In the genomic region with DNA sequence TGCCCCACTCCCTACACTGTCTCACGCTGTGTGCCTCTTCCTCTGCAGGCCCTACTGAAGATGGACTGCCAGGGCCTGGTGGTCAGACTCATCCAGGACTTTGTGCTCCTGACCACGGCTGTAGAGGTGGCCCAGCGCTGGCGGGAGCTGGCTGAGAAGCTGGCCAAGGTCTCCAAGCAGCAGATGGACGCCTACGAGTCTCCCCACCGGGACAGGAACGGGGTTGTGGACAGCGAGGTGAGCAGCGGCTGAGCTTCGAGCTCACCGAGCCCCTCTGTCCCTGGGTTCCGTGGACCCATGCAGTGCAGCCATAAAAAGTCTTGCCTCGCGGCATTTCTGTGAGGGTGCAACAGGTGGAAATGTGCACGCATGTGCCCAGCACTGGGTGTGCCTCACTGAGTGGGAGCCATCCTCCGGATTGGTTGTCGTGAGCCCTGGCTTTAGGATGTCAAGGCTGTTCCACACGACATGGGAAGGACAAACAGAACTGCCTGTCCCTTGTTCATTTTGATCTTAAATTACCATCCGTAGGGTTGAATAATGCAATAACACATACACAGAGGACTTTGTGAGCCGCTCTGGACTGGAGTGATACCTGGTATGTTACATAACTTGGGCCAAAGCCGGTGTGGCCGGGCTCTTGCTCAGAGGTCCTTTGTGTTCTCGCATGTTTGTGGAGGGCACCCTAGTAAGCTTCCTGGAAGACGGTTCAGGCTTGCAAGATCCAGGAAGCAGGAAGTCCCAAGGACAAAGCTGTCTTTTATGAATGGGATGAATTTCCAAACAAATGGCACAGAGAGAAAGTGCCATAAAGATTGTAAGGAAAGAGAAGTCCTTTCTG, we compare ENCODE assay signal across 25 cellular contexts.
DNase-seq lines count a peak whose midpoint lies in the region; ATAC-seq and TF ChIP-seq lines count a peak whose summit lies in the region.
"Had no signal": no experiment of that assay in that cellular context is flagged by ENCODE, and none has a peak within 500 bp of the region (broad histone marks: within the 10 kb centered on the region; RNA-seq: fewer than 3 reads in every experiment).

No MANE protein-coding gene starts in this region.

- peak overlapping the region in 4 of 5 experiments; percentile 22 to 95 (median 88) for H3K27ac Mint-ChIP-seq in brain
- H3K27ac Mint-ChIP-seq: effector memory CD8-positive, alpha-beta T cell had no signal

- no peak for TF ChIP-seq RAD21 in liver (IDR thresholded peaks at IDR 0.05)

- TF ChIP-seq CTCF in HEK293 (tag by site-specific recombination; IDR thresholded peaks at IDR 0.05) (no peak), brain (conservative IDR thresholded peaks at IDR 0.05) (no peak), liver (IDR thresholded peaks at IDR 0.05; ENCODE audit: low read depth, low read length, missing input control) (no peak), spleen (IDR thresholded peaks at IDR 0.05 in 8 of 11, conservative IDR thresholded peaks at IDR 0.05 in 3 of 11) (no peak)

- H3K9me3 Mint-ChIP-seq in brain, result no peaks in the 10 kb centered on the region
- H3K9me3 Mint-ChIP-seq: effector memory CD8-positive, alpha-beta T cell had no signal

- intact Hi-C loops in spleen (cut with DNase I; ENCODE audit: low total_unique reads), result no loop called here

- CTCF ChIA-PET in HEK293 (lab: Yijun Ruan, JAX), result interaction anchor here (0.6 kb wide), 1 partner anchor 242 kb away, joined by 3 read pairs; no protein-coding TSS in a partner anchor

- DNase-seq in spleen (peak; percentile 62), putamen (ENCODE audit: low spot score) (no peak), KG1 (lab: John Stamatoyannopoulos, UW) (no peak)
- DNase-seq: activated CD4-positive, alpha-beta T cell treated with anti-CD3 and anti-CD28 coated beads for 4 hours; activated CD8-positive, alpha-beta memory T cell treated with anti-CD3 and anti-CD28 coated beads for 24 hours; activated gamma-delta T cell treated with Interleukin-2 at 50 U/mL for 16 hours; activated T-cell treated with anti-CD3 and anti-CD28 coated beads, Interleukin-2, amount 50 U/mL, for 1 hour; C1 segment of cervical spinal cord; effector memory CD8-positive, alpha-beta T cell; foreskin keratinocyte; GM23248; heart right ventricle; HFFc6; kidney glomerular epithelial cell; NCI-H510A; stimulated activated CD4-positive, alpha-beta T cell treated with anti-CD3 and anti-CD28 coated beads, Interleukin-2, amount 100 ng/mL, for 48 hours; T-helper 2 cell had no signal

- H3K4me1 Mint-ChIP-seq in brain, result peaks cover 66% of the 10 kb centered on the region

- peaks cover 0 to 48% of the 10 kb centered on the region in 2 experiments; a peak in 1 of 3 replicates for H3K36me3 ChIP-seq in HEK293 (ENCODE audit: control insufficient read depth in 2 of 2, insufficient read depth in 1 of 2, low read length in 2 of 2)
- peaks cover 0 to 11% (median 7%) of the 10 kb centered on the region in 4 donors for H3K36me3 ChIP-seq in liver (ENCODE audit: control insufficient read depth in 4 of 4, insufficient read depth in 3 of 4, low read depth in 1 of 4, low read length in 3 of 4)
- peaks cover 0 to 14% (median 0%) of the 10 kb centered on the region in 6 donors for H3K36me3 ChIP-seq in spleen

- POLR2A ChIA-PET in HEK293 (lab: Yijun Ruan, JAX), result no interaction called here

- H3K9me3 ChIP-seq in HEK293 (ENCODE audit: control insufficient read depth, insufficient read depth, low read depth, low read length) (no peaks in the 10 kb centered on the region), liver (ENCODE audit: control insufficient read depth in 4 of 4, low read length in 3 of 4) (no peaks in the 10 kb centered on the region), spleen (no peaks in the 10 kb centered on the region)
- H3K9me3 ChIP-seq: esophagus muscularis mucosa, heart right ventricle had no signal

- no peak overlapping the region for H3K4me3 Mint-ChIP-seq in brain
- H3K4me3 Mint-ChIP-seq: effector memory CD8-positive, alpha-beta T cell had no signal

- H3K4me1 ChIP-seq in HEK293 (ENCODE audit: control insufficient read depth, insufficient read depth, low read length) (peaks cover 11% of the 10 kb centered on the region), liver (ENCODE audit: control insufficient read depth in 4 of 4, insufficient read depth in 4 of 4, low read length in 3 of 4) (peaks cover 19 to 54% (median 34%) of the 10 kb centered on the region in 4 donors), spleen (peaks cover 0 to 19% (median 6%) of the 10 kb centered on the region in 6 donors)

- no peak overlapping the region for H3K4me3 ChIP-seq in HEK293 (ENCODE audit: low read depth, low read length)
- H3K4me3 ChIP-seq in liver (ENCODE audit: low read depth in 1 of 3, low read length in 3 of 3), result no peak overlapping the region
- H3K4me3 ChIP-seq in spleen, result no peak overlapping the region
- H3K4me3 ChIP-seq: esophagus muscularis mucosa, GM12878, GM23248, heart right ventricle had no signal

- H3K27me3 Mint-ChIP-seq in brain, result no peaks in the 10 kb centered on the region

- no peaks in the 10 kb centered on the region for H3K27me3 ChIP-seq in liver (ENCODE audit: control insufficient read depth in 4 of 4, insufficient read depth in 4 of 4, low read length in 3 of 4)
- no peaks in the 10 kb centered on the region for H3K27me3 ChIP-seq in spleen (replicated peaks in 1 of 7)
- H3K27me3 ChIP-seq: esophagus muscularis mucosa, foreskin keratinocyte, heart right ventricle had no signal

- peaks cover 69% of the 10 kb centered on the region for H3K36me3 Mint-ChIP-seq in brain

- WGBS in liver, result 71% methylated on average over 25 of the region's 25 CpGs
- WGBS in spleen, 5 donors, result 85 to 95% (median 87%) methylated on average over 20 to 25 of the region's 25 CpGs

- ATAC-seq in HG03565 (IDR thresholded peaks at IDR 0.05; ENCODE audit: unreplicated experiment) (no peak), GM18907 (IDR thresholded peaks at IDR 0.05; ENCODE audit: unreplicated experiment) (no peak)
- ATAC-seq: effector memory CD8-positive, alpha-beta T cell; foreskin keratinocyte; GM12878; heart right ventricle; SK-N-SH treated with all-trans-retinoic acid at 6 μM for 48 hours had no signal

- no peak overlapping the region for H3K9ac ChIP-seq in liver (ENCODE audit: low read depth in 1 of 2, low read length in 2 of 2)

- H3K27ac ChIP-seq in HEK293 (ENCODE audit: extremely low read depth, low read depth, low read length) (no peak overlapping the region), liver (ENCODE audit: low read depth in 1 of 2, low read length in 2 of 2) (peak overlapping the region; percentile 21 to 40), spleen (no peak overlapping the region)
- H3K27ac ChIP-seq: foreskin keratinocyte had no signal

- TF ChIP-seq POLR2A in spleen (IDR thresholded peaks at IDR 0.05), result no peak

TF ChIP-seq in HEK293, 187 proteins besides CTCF, POLR2A, EP300 and RAD21:
- TF ChIP-seq SCRT1 (tag by site-specific recombination; IDR thresholded peaks at IDR 0.05; ENCODE audit: borderline replicate concordance) (0 out of 2 replicates have a peak, but pooled peaks have one; percentile 41), SCRT2 (tag by site-specific recombination; IDR thresholded peaks at IDR 0.05) (peak; percentile 81)
- TF ChIP-seq, protein P1, sequence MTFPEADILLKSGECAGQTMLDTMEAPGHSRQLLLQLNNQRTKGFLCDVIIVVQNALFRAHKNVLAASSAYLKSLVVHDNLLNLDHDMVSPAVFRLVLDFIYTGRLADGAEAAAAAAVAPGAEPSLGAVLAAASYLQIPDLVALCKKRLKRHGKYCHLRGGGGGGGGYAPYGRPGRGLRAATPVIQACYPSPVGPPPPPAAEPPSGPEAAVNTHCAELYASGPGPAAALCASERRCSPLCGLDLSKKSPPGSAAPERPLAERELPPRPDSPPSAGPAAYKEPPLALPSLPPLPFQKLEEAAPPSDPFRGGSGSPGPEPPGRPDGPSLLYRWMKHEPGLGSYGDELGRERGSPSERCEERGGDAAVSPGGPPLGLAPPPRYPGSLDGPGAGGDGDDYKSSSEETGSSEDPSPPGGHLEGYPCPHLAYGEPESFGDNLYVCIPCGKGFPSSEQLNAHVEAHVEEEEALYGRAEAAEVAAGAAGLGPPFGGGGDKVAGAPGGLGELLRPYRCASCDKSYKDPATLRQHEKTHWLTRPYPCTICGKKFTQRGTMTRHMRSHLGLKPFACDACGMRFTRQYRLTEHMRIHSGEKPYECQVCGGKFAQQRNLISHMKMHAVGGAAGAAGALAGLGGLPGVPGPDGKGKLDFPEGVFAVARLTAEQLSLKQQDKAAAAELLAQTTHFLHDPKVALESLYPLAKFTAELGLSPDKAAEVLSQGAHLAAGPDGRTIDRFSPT (tag by site-specific recombination; IDR thresholded peaks at IDR 0.05), result no peak

TF ChIP-seq in liver, 16 proteins besides CTCF, POLR2A, EP300 and RAD21:
- TF ChIP-seq, protein P2, sequence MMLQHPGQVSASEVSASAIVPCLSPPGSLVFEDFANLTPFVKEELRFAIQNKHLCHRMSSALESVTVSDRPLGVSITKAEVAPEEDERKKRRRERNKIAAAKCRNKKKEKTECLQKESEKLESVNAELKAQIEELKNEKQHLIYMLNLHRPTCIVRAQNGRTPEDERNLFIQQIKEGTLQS (IDR thresholded peaks at IDR 0.05), result no peak
- peak in 1 of 2 donors; percentile 28 for TF ChIP-seq RXRA (IDR thresholded peaks at IDR 0.05)

Comparison
In these comparisons a context has a peak if more than half of its experiments do, and no peak if none do; other contexts are left out.
1. H3K27ac ChIP-seq: peak in liver (2 of 2); none in HEK293 (single experiment) and spleen (0 of 8).